In genomic region chr2:231425291-231425810, GRCh38 we compare ENCODE assay signal across 18 cellular contexts. TPM values are rescaled to one million over a fixed set of nuclear protein-coding genes. Genes with fewer than 3 reads are reported as not detected.
A peak's percentile ranks its signal among the peaks of the same experiment; 100 is the strongest.
DNase-seq lines count a peak whose midpoint lies in the region; ATAC-seq and TF ChIP-seq lines count a peak whose summit lies in the region.
"Had no signal": no experiment of that assay in that cellular context is flagged by ENCODE, and none has a peak within 500 bp of the region (broad histone marks: within the 10 kb centered on the region; RNA-seq: fewer than 3 reads in every experiment).

No MANE protein-coding gene starts in this region.

- peaks cover 6% of the 10 kb centered on the region for H3K36me3 Mint-ChIP-seq in activated CD8-positive, alpha-beta memory T cell treated with anti-CD3 and anti-CD28 coated beads, Interleukin-2, amount 10 ng/mL, durations not matched to agents 7 days and 5 days
- H3K36me3 Mint-ChIP-seq in stimulated activated effector memory CD8-positive, alpha-beta T cell treated with anti-CD3 and anti-CD28 coated beads, Interleukin-12 subunit alpha, Interleukin-12 subunit beta, amount 100 ng/mL, for 72 hours: no peaks in the 10 kb centered on the region
- no peaks in the 10 kb centered on the region for H3K36me3 Mint-ChIP-seq in progenitor cell of endocrine pancreas (ENCODE audit: insufficient read depth)

- no peak overlapping the region for H3K27ac ChIP-seq in OCI-LY7 (ENCODE audit: low read depth, low read length, poor library complexity, severe bottlenecking)
- H3K27ac ChIP-seq: BLaER1 treated with 17β-estradiol and CSF1 and Interleukin-3, amounts not matched to agents 10 nM and 100 nM; coronary artery; parathyroid adenoma; SJSA1 had no signal

- BruUV-seq in OCI-LY7 (replicated peaks; lab: Mats Ljungman, UMichigan): no TSS peak

- H3K4me3 ChIP-seq in NB4 (ENCODE audit: low read depth, low read length): no peak overlapping the region
- peak overlapping the region; percentile 9; the same call in 1 of the 2 replicates for H3K4me3 ChIP-seq in iPS-18c (ENCODE audit: insufficient read depth, low read depth, low read length)
- H3K4me3 ChIP-seq in OCI-LY7 (ENCODE audit: low read depth, low read length, poor library complexity, severe bottlenecking): no peak overlapping the region
- H3K4me3 ChIP-seq: BLaER1 treated with 17β-estradiol and CSF1 and Interleukin-3, amounts not matched to agents 10 nM and 100 nM; coronary artery; SJSA1 had no signal

- TF ChIP-seq POLR2A in NB4 (IDR thresholded peaks at IDR 0.05; ENCODE audit: extremely low read depth, insufficient read length): no peak

- H4K20me1 ChIP-seq in OCI-LY7 (ENCODE audit: insufficient read depth, low read length): no peaks in the 10 kb centered on the region
- H4K20me1 ChIP-seq: BLaER1 treated with 17β-estradiol and CSF1 and Interleukin-3, amounts not matched to agents 10 nM and 100 nM had no signal

- intact Hi-C loops in OCI-LY7 (cut with micrococcal nuclease; ENCODE audit: unreplicated experiment): no loop called here

- peak overlapping the region; percentile 91 for H3K27ac Mint-ChIP-seq in activated CD8-positive, alpha-beta memory T cell treated with anti-CD3 and anti-CD28 coated beads, Interleukin-2, amount 10 ng/mL, durations not matched to agents 7 days and 5 days
- H3K27ac Mint-ChIP-seq in stimulated activated effector memory CD8-positive, alpha-beta T cell treated with anti-CD3 and anti-CD28 coated beads, Interleukin-12 subunit alpha, Interleukin-12 subunit beta, amount 100 ng/mL, for 72 hours: no peak overlapping the region
- no peak overlapping the region for H3K27ac Mint-ChIP-seq in progenitor cell of endocrine pancreas

- no peaks in the 10 kb centered on the region for H3K27me3 Mint-ChIP-seq in activated CD8-positive, alpha-beta memory T cell treated with anti-CD3 and anti-CD28 coated beads, Interleukin-2, amount 10 ng/mL, durations not matched to agents 7 days and 5 days
- H3K27me3 Mint-ChIP-seq in progenitor cell of endocrine pancreas: peaks cover 2% of the 10 kb centered on the region

- no peaks in the 10 kb centered on the region for H3K36me3 ChIP-seq in OCI-LY7 (ENCODE audit: insufficient read depth, low read length)
- H3K36me3 ChIP-seq: BLaER1 treated with 17β-estradiol and CSF1 and Interleukin-3, amounts not matched to agents 10 nM and 100 nM; SJSA1 had no signal

- H3K4me3 Mint-ChIP-seq in activated CD8-positive, alpha-beta memory T cell treated with anti-CD3 and anti-CD28 coated beads, Interleukin-2, amount 10 ng/mL, durations not matched to agents 7 days and 5 days: no peak overlapping the region
- peak overlapping the region; percentile 56 for H3K4me3 Mint-ChIP-seq in stimulated activated effector memory CD8-positive, alpha-beta T cell treated with anti-CD3 and anti-CD28 coated beads, Interleukin-12 subunit alpha, Interleukin-12 subunit beta, amount 100 ng/mL, for 72 hours
- no peak overlapping the region for H3K4me3 Mint-ChIP-seq in progenitor cell of endocrine pancreas (ENCODE audit: low read depth)

- H3K4me2 ChIP-seq in OCI-LY7 (ENCODE audit: low read length): no peak overlapping the region

- H3K4me1 Mint-ChIP-seq in activated CD8-positive, alpha-beta memory T cell treated with anti-CD3 and anti-CD28 coated beads, Interleukin-2, amount 10 ng/mL, durations not matched to agents 7 days and 5 days: peaks cover 25% of the 10 kb centered on the region
- peaks cover 20% of the 10 kb centered on the region for H3K4me1 Mint-ChIP-seq in stimulated activated effector memory CD8-positive, alpha-beta T cell treated with anti-CD3 and anti-CD28 coated beads, Interleukin-12 subunit alpha, Interleukin-12 subunit beta, amount 100 ng/mL, for 72 hours
- peaks cover 3% of the 10 kb centered on the region for H3K4me1 Mint-ChIP-seq in progenitor cell of endocrine pancreas (ENCODE audit: low read depth)

- no peak for TF ChIP-seq CTCF in NB4 (IDR thresholded peaks at IDR 0.05; ENCODE audit: low read depth, low read length)
- no peak for TF ChIP-seq CTCF in OCI-LY7 (conservative IDR thresholded peaks at IDR 0.05; ENCODE audit: low read length)
- TF ChIP-seq CTCF in progenitor cell of endocrine pancreas (IDR thresholded peaks at IDR 0.05; ENCODE audit: unreplicated experiment): no peak

- H3K9me3 Mint-ChIP-seq in activated CD8-positive, alpha-beta memory T cell treated with anti-CD3 and anti-CD28 coated beads, Interleukin-2, amount 10 ng/mL, durations not matched to agents 7 days and 5 days (ENCODE audit: low read depth): peaks cover under 1% of the 10 kb centered on the region
- H3K9me3 Mint-ChIP-seq in stimulated activated effector memory CD8-positive, alpha-beta T cell treated with anti-CD3 and anti-CD28 coated beads, Interleukin-12 subunit alpha, Interleukin-12 subunit beta, amount 100 ng/mL, for 72 hours: no peaks in the 10 kb centered on the region
- peaks cover under 1% of the 10 kb centered on the region for H3K9me3 Mint-ChIP-seq in progenitor cell of endocrine pancreas (ENCODE audit: low read depth)

- H3K9me2 ChIP-seq in OCI-LY7 (ENCODE audit: insufficient read depth, low read length): no peaks in the 10 kb centered on the region

- H3K4me1 ChIP-seq in OCI-LY7 (ENCODE audit: insufficient read depth, low read length, poor library complexity, severe bottlenecking): no peaks in the 10 kb centered on the region
- H3K4me1 ChIP-seq: parathyroid adenoma had no signal

- H2AFZ ChIP-seq in OCI-LY7 (ENCODE audit: low read length): no peak overlapping the region
- H2AFZ ChIP-seq: parathyroid adenoma had no signal

- peak; percentile 48 for DNase-seq in activated CD8-positive, alpha-beta memory T cell treated with anti-CD3 and anti-CD28 coated beads, Interleukin-2, amount 10 ng/mL, durations not matched to agents 7 days and 5 days
- DNase-seq in activated CD8-positive, alpha-beta memory T cell treated with anti-CD3 and anti-CD28 coated beads, Interleukin-2, amount 50 U/mL, for 48 hours: no peak
- DNase-seq in NB4 (ENCODE audit: low read depth): peak; percentile 48
- no peak for DNase-seq in stimulated activated effector memory CD8-positive, alpha-beta T cell treated with anti-CD3 and anti-CD28 coated beads, Interleukin-12 subunit alpha, Interleukin-12 subunit beta, amount 100 ng/mL, for 72 hours (ENCODE audit: low spot score in 2 of 2)
- DNase-seq in OCI-LY7 (ENCODE audit: low spot score): no peak
- no peak for DNase-seq in progenitor cell of endocrine pancreas (ENCODE audit: low spot score, unreplicated experiment)
- DNase-seq: NCI-H1417 treated with DMSO at 0.1 percent for 48 hours, NCI-H2171, NCI-H748 treated with DMSO at 0.1 percent for 48 hours had no signal

- POLR2A ChIA-PET in OCI-LY7 (lab: Charles Lee): interaction anchor here (0.9 kb wide), 1 partner anchor 13 kb away, joined by 3 read pairs; no protein-coding TSS in a partner anchor

- no peak for ATAC-seq in activated CD8-positive, alpha-beta memory T cell treated with anti-CD3 and anti-CD28 coated beads, Interleukin-2, amount 10 ng/mL, durations not matched to agents 7 days and 5 days
- no peak for ATAC-seq in stimulated activated effector memory CD8-positive, alpha-beta T cell treated with anti-CD3 and anti-CD28 coated beads, Interleukin-12 subunit alpha, Interleukin-12 subunit beta, amount 100 ng/mL, for 72 hours
- ATAC-seq in HG03460 (IDR thresholded peaks at IDR 0.05; ENCODE audit: unreplicated experiment): no peak
- ATAC-seq: PC-3 had no signal

- no peaks in the 10 kb centered on the region for H3K79me2 ChIP-seq in OCI-LY7 (ENCODE audit: insufficient read depth, low read depth, low read length)
- H3K79me2 ChIP-seq: parathyroid adenoma had no signal

- CTCF ChIA-PET in activated CD8-positive, alpha-beta memory T cell treated with anti-CD3 and anti-CD28 coated beads, Interleukin-2, amount 10 ng/mL, durations not matched to agents 7 days and 5 days (lab: Charles Lee): interaction anchor here (0.8 to 2.3 kb wide), 9 partner anchors 10 to 198 kb away, joined by 3 to 20 read pairs (median 4); no protein-coding TSS in a partner anchor
- CTCF ChIA-PET in OCI-LY7 (lab: Charles Lee; ENCODE audit: unreplicated experiment): no interaction called here

- peaks cover 2% of the 10 kb centered on the region for H3K9me3 ChIP-seq in iPS-18c (ENCODE audit: control insufficient read depth, insufficient read depth, low read length)
- H3K9me3 ChIP-seq in OCI-LY7 (ENCODE audit: low read length): no peaks in the 10 kb centered on the region
- H3K9me3 ChIP-seq: SJSA1 had no signal

RNA-seq across cellular contexts. Expression of gene B3GNT7, which starts 29.8 kb away (rescaled TPM):
- total RNA-seq in activated CD8-positive, alpha-beta memory T cell treated with anti-CD3 and anti-CD28 coated beads, Interleukin-2, amount 10 ng/mL, durations not matched to agents 7 days and 5 days: under 1 TPM; 0.47 to 0.49 TPM
- 4.5 and 7.8 TPM in 2 replicates for total RNA-seq in OCI-LY7 (2014; rRNA removed; shearing (Covaris generic))
- total RNA-seq in OCI-LY7 (2022): 7.4 and 8.7 TPM in 2 replicates
- 6.5 and 7.6 TPM in 2 replicates for total RNA-seq in progenitor cell of endocrine pancreas
- total RNA-seq: LHCN-M2; SJSA1; T-helper 2 cell treated with Interferon-gamma antibody and Interleukin-4, amounts not matched to agents 100 ng/mL and 5 ng/mL, for 36 hours had no signal

RNA-seq across cellular contexts. Expression of gene NCL, which starts 38.9 kb away (rescaled TPM):
- 100 to 1,000 TPM; 634 to 820 TPM for total RNA-seq in activated CD8-positive, alpha-beta memory T cell treated with anti-CD3 and anti-CD28 coated beads, Interleukin-2, amount 10 ng/mL, durations not matched to agents 7 days and 5 days
- 255 and 413 TPM in 2 replicates for total RNA-seq in OCI-LY7 (2014; rRNA removed; shearing (Covaris generic))
- 895 and 1,007 TPM in 2 replicates for total RNA-seq in OCI-LY7 (2022)
- total RNA-seq in progenitor cell of endocrine pancreas: 588 and 589 TPM in 2 replicates

Comparison
In these comparisons a context has a peak if more than half of its experiments do, and no peak if none do; other contexts are left out.
1. DNase-seq: peak in activated CD8-positive, alpha-beta memory T cell treated with anti-CD3 and anti-CD28 coated beads, Interleukin-2, amount 10 ng/mL, durations not matched to agents 7 days and 5 days (single experiment) and NB4 (single experiment); none in activated CD8-positive, alpha-beta memory T cell treated with anti-CD3 and anti-CD28 coated beads, Interleukin-2, amount 50 U/mL, for 48 hours (single experiment), stimulated activated effector memory CD8-positive, alpha-beta T cell treated with anti-CD3 and anti-CD28 coated beads, Interleukin-12 subunit alpha, Interleukin-12 subunit beta, amount 100 ng/mL, for 72 hours (0 of 2), OCI-LY7 (single experiment) and progenitor cell of endocrine pancreas (single experiment).